Comparison of ENCODE assay signal across 21 cellular contexts in genomic region chr1:175273656-175274055, GRCh38.
"Had no signal": no experiment of that assay in that cellular context is flagged by ENCODE, and none has a peak within 500 bp of the region (broad histone marks: within the 10 kb centered on the region; RNA-seq: fewer than 3 reads in every experiment).

No MANE protein-coding gene starts in this region.

- H3K4me3 ChIP-seq: K562, PC-9, SK-N-MC had no signal

- H3K27ac ChIP-seq: PC-9, SK-N-MC had no signal

- ATAC-seq: activated naive CD4-positive, alpha-beta T cell treated with anti-CD3 and anti-CD28 coated beads, Interleukin-2, amount 50 U/mL, for 72 hours; activated naive CD8-positive, alpha-beta T cell treated with anti-CD3 and anti-CD28 coated beads, Interleukin-2, amount 50 U/mL, for 24 hours; activated T-cell treated with anti-CD3 and anti-CD28 coated beads, Interleukin-2, amount 50 U/mL, for 4 hours; K562; T-cell had no signal

- DNase-seq: activated CD4-positive, alpha-beta memory T cell treated with anti-CD3 and anti-CD28 coated beads for 36 hours; activated CD4-positive, alpha-beta T cell treated with anti-CD3 and anti-CD28 coated beads, Interleukin-2, amount 10 ng/mL, durations not matched to agents 7 days and 5 days; activated CD4-positive, CD25-positive, alpha-beta regulatory T cell; activated CD8-positive, alpha-beta memory T cell treated with anti-CD3 and anti-CD28 coated beads for 24 hours; activated effector memory CD4-positive, alpha-beta T cell treated with anti-CD3 and anti-CD28 coated beads, Interleukin-2, amount 50 U/mL, for 16 hours; activated naive CD4-positive, alpha-beta T cell treated with Interleukin-2 at 50 U/mL for 16 hours; activated naive CD8-positive, alpha-beta T cell treated with anti-CD3 and anti-CD28 coated beads, Interleukin-2, amount 50 U/mL, for 24 hours; activated T-cell treated with anti-CD3 and anti-CD28 coated beads, Interleukin-2, amount 50 U/mL, for 4 hours; amniotic stem cell; Kasumi-1; NCI-H1048; NCI-H146; NCI-H187 treated with DMSO at 0.1 percent for 48 hours; NCI-H2081 treated with DMSO at 0.1 percent for 48 hours; PC-9; T-cell; T-helper 2 cell; T1000 had no signal
